Comparison of ENCODE assay signal across 8 cellular contexts in genomic region chr9:6757988-6758417, GRCh38. TPM values are rescaled to one million over a fixed set of nuclear protein-coding genes. Genes with fewer than 3 reads are reported as not detected.
A peak's percentile ranks its signal among the peaks of the same experiment; 100 is the strongest.
DNase-seq lines count a peak whose midpoint lies in the region; ATAC-seq and TF ChIP-seq lines count a peak whose summit lies in the region.

No MANE protein-coding gene starts in this region.

- H3K27ac ChIP-seq in SK-N-MC = no peak overlapping the region

- no peaks in the 10 kb centered on the region for H3K36me3 ChIP-seq in SK-N-MC (ENCODE audit: insufficient read depth, low read length)

- H3K9ac ChIP-seq in SK-N-MC (ENCODE audit: insufficient read length) = peak overlapping the region; percentile 75

- H3K9me3 Mint-ChIP-seq in osteocyte (ENCODE audit: unreplicated experiment) = no peaks in the 10 kb centered on the region

- DNase-seq in NCI-H2196 (lab: John Stamatoyannopoulos, UW; ENCODE audit: unreplicated experiment) = peak; percentile 58
- DNase-seq in NCI-H2196 treated with DMSO at 0.1 percent for 48 hours (lab: John Stamatoyannopoulos, UW; ENCODE audit: unreplicated experiment) = no peak
- DNase-seq in SK-N-MC (ENCODE audit: low read depth, low spot score) = no peak
- DNase-seq in fibroblast of pulmonary artery (ENCODE audit: low read depth) = no peak
- DNase-seq in osteocyte (ENCODE audit: extremely low spot score, unreplicated experiment) = peak; percentile 98
- DNase-seq in NCI-H1930 (lab: John Stamatoyannopoulos, UW) = no peak
- DNase-seq in stimulated activated CD8-positive, alpha-beta memory T cell treated with anti-CD3 and anti-CD28 coated beads, Interleukin-4, amount 100 ng/mL, for 48 hours = no peak

- H3K27me3 Mint-ChIP-seq in osteocyte (ENCODE audit: unreplicated experiment) = no peaks in the 10 kb centered on the region

- H3K27ac Mint-ChIP-seq in osteocyte (ENCODE audit: unreplicated experiment) = peak overlapping the region; percentile 96

- H3K36me3 Mint-ChIP-seq in osteocyte (ENCODE audit: unreplicated experiment) = no peaks in the 10 kb centered on the region

- H3K9me3 ChIP-seq in SK-N-MC (ENCODE audit: low read depth, low read length) = no peaks in the 10 kb centered on the region

- H3K4me3 Mint-ChIP-seq in osteocyte (ENCODE audit: unreplicated experiment) = peak overlapping the region; percentile 99

- peak overlapping the region; percentile 97 for H3K4me3 ChIP-seq in SK-N-MC
- H3K4me3 ChIP-seq in fibroblast of pulmonary artery (replicated peaks; ENCODE audit: low read depth, low read length) = peak overlapping the region; percentile 96

- ATAC-seq in HG02798 (IDR thresholded peaks at IDR 0.05; ENCODE audit: poor library complexity, unreplicated experiment) = peak; percentile 11

- peaks cover 16% of the 10 kb centered on the region for H3K4me1 Mint-ChIP-seq in osteocyte (ENCODE audit: unreplicated experiment)

- TF ChIP-seq CTCF in fibroblast of pulmonary artery (IDR thresholded peaks at IDR 0.05; ENCODE audit: low read length, missing control alignments) (no peak), osteocyte (IDR thresholded peaks at IDR 0.05) (no peak)

RNA-seq across cellular contexts. Expression of gene KDM4C, which starts 0.2 kb away (rescaled TPM):
- total RNA-seq in osteocyte = 23.5 and 25.3 TPM in 2 replicates

Comparison
In these comparisons a context has a peak if more than half of its experiments do, and no peak if none do; other contexts are left out.
1. DNase-seq: peak in NCI-H2196 (single experiment) and osteocyte (single experiment); none in NCI-H2196 treated with DMSO at 0.1 percent for 48 hours (single experiment), SK-N-MC (single experiment), fibroblast of pulmonary artery (single experiment), NCI-H1930 (0 of 2) and stimulated activated CD8-positive, alpha-beta memory T cell treated with anti-CD3 and anti-CD28 coated beads, Interleukin-4, amount 100 ng/mL, for 48 hours (single experiment).